ENCODE assay signal across 22 cellular contexts in genomic region chr3:136495213-136495612, GRCh38.
DNase-seq lines count a peak whose midpoint lies in the region; ATAC-seq and TF ChIP-seq lines count a peak whose summit lies in the region.
"Had no signal": no experiment of that assay in that cellular context is flagged by ENCODE, and none has a peak within 500 bp of the region (broad histone marks: within the 10 kb centered on the region; RNA-seq: fewer than 3 reads in every experiment).

No MANE protein-coding gene starts in this region.

- ATAC-seq in stimulated activated naive CD8-positive, alpha-beta T cell treated with anti-CD3 and anti-CD28 coated beads, Interleukin-15, amount 100 ng/mL, for 72 hours: no peak
- ATAC-seq in HG02981 (IDR thresholded peaks at IDR 0.05; ENCODE audit: unreplicated experiment): no peak
- ATAC-seq: A549; CD8-positive, alpha-beta T cell had no signal

- DNase-seq in AG20443 (ENCODE audit: low spot score) (peak; percentile 17), GM23248 (peak; percentile 13), fibroblast of gingiva (ENCODE audit: low read depth) (peak; percentile 31), foreskin fibroblast (peak; percentile 7 to 53)
- DNase-seq in stimulated activated naive CD8-positive, alpha-beta T cell treated with anti-CD3 and anti-CD28 coated beads, Interleukin-15, amount 100 ng/mL, for 72 hours: no peak
- no peak for DNase-seq in activated naive CD4-positive, alpha-beta T cell treated with anti-CD3 and anti-CD28 coated beads, Interleukin-2, amount 50 U/mL, for 16 hours
- DNase-seq: 8988T; ACHN; Caco-2; CD4-positive, CD25-positive, alpha-beta regulatory T cell; CD8-positive, alpha-beta T cell; DMS 273 treated with DMSO at 0.1 percent for 48 hours; DMS53; DMS79 treated with DMSO at 0.1 percent for 48 hours; GOT3; HFFc6 had no signal

- H2AFZ ChIP-seq in GM23248: no peak overlapping the region

- H3K27ac Mint-ChIP-seq in stimulated activated naive CD8-positive, alpha-beta T cell treated with anti-CD3 and anti-CD28 coated beads, Interleukin-15, amount 100 ng/mL, for 72 hours: no peak overlapping the region
- H3K27ac Mint-ChIP-seq: B cell; CD4-positive, CD25-positive, alpha-beta regulatory T cell; CD8-positive, alpha-beta T cell; HFFc6 had no signal

- H3K79me2 ChIP-seq in GM23248 (ENCODE audit: insufficient read depth): peaks cover 21% of the 10 kb centered on the region; the same call in 1 of the 2 replicates

- no peak overlapping the region for H3K4me3 Mint-ChIP-seq in stimulated activated naive CD8-positive, alpha-beta T cell treated with anti-CD3 and anti-CD28 coated beads, Interleukin-15, amount 100 ng/mL, for 72 hours
- H3K4me3 Mint-ChIP-seq: B cell; CD4-positive, CD25-positive, alpha-beta regulatory T cell; CD8-positive, alpha-beta T cell; HFFc6 had no signal

- H3K9ac ChIP-seq in GM23248: no peak overlapping the region
- H3K9ac ChIP-seq: BLaER1 had no signal

- H3K9me2 ChIP-seq in GM23248 (ENCODE audit: insufficient read depth): no peaks in the 10 kb centered on the region

- no peaks in the 10 kb centered on the region for H3K4me1 Mint-ChIP-seq in stimulated activated naive CD8-positive, alpha-beta T cell treated with anti-CD3 and anti-CD28 coated beads, Interleukin-15, amount 100 ng/mL, for 72 hours
- H3K4me1 Mint-ChIP-seq: B cell had no signal

- WGBS in GM23248 (ENCODE audit: low coverage in 1 of 2, low lambda C conversion rate in 2 of 2, missing lambda C conversion rate in 2 of 2), 2 experiments: 85 to 92% methylated on average over 4 of the region's 4 CpGs

- H3K27me3 ChIP-seq in GM23248 (replicated peaks; ENCODE audit: insufficient read depth): no peaks in the 10 kb centered on the region
- H3K27me3 ChIP-seq: BLaER1 had no signal

- no peaks in the 10 kb centered on the region for H3K4me1 ChIP-seq in GM23248 (ENCODE audit: insufficient read depth)
- H3K4me1 ChIP-seq: A549, BLaER1, Caco-2, HAP-1 had no signal

- H3K4me3 ChIP-seq in GM23248 (no peak overlapping the region), foreskin fibroblast (ENCODE audit: low read depth in 1 of 2, low read length in 2 of 2) (no peak overlapping the region)
- H3K4me3 ChIP-seq: A549, BLaER1, HAP-1 had no signal

- H3F3A ChIP-seq in GM23248 (ENCODE audit: insufficient read depth): no peaks in the 10 kb centered on the region

- H3K9me3 Mint-ChIP-seq in stimulated activated naive CD8-positive, alpha-beta T cell treated with anti-CD3 and anti-CD28 coated beads, Interleukin-15, amount 100 ng/mL, for 72 hours: no peaks in the 10 kb centered on the region
- H3K9me3 Mint-ChIP-seq: HFFc6 had no signal

- TF ChIP-seq CTCF in foreskin fibroblast (IDR thresholded peaks at IDR 0.05; ENCODE audit: low read depth, low read length): no peak

- no peaks in the 10 kb centered on the region; the same call in 1 of the 2 replicates for H3K36me3 ChIP-seq in GM23248 (ENCODE audit: low read depth)
- H3K36me3 ChIP-seq: HAP-1 had no signal

- no peak overlapping the region for H3K27ac ChIP-seq in GM23248
- H3K27ac ChIP-seq: A549, BLaER1, C4-2B had no signal

- no peaks in the 10 kb centered on the region for H3K27me3 Mint-ChIP-seq in stimulated activated naive CD8-positive, alpha-beta T cell treated with anti-CD3 and anti-CD28 coated beads, Interleukin-15, amount 100 ng/mL, for 72 hours
- H3K27me3 Mint-ChIP-seq: B cell; CD4-positive, CD25-positive, alpha-beta regulatory T cell had no signal

- H3K9me3 ChIP-seq in GM23248 (ENCODE audit: low read depth): no peaks in the 10 kb centered on the region
- H3K9me3 ChIP-seq: A549, Caco-2, HAP-1 had no signal

- in situ Hi-C loops in GM23248 (cut with MboI): no loop called here

- H4K20me1 ChIP-seq in GM23248 (ENCODE audit: insufficient read depth): no peaks in the 10 kb centered on the region
- H4K20me1 ChIP-seq: BLaER1 had no signal

- no peak overlapping the region for H3K4me2 ChIP-seq in GM23248 (ENCODE audit: unreplicated experiment)
- H3K4me2 ChIP-seq: A549, BLaER1 had no signal

Comparison
In these comparisons a context has a peak if more than half of its experiments do, and no peak if none do; other contexts are left out.
1. DNase-seq: peak in AG20443 (single experiment), GM23248 (single experiment), fibroblast of gingiva (single experiment) and foreskin fibroblast (2 of 2); none in stimulated activated naive CD8-positive, alpha-beta T cell treated with anti-CD3 and anti-CD28 coated beads, Interleukin-15, amount 100 ng/mL, for 72 hours (0 of 2) and activated naive CD4-positive, alpha-beta T cell treated with anti-CD3 and anti-CD28 coated beads, Interleukin-2, amount 50 U/mL, for 16 hours (single experiment).